ENCODE assay signal across 22 cellular contexts in genomic region chr16:80652441-80652840, GRCh38.
DNase-seq lines count a peak whose midpoint lies in the region; TF ChIP-seq lines count a peak whose summit lies in the region.
"Had no signal": no experiment of that assay in that cellular context is flagged by ENCODE, and none has a peak within 500 bp of the region (broad histone marks: within the 10 kb centered on the region; RNA-seq: fewer than 3 reads in every experiment).

No MANE protein-coding gene starts in this region.

- no peak for TF ChIP-seq CTCF in 22Rv1 (IDR thresholded peaks at IDR 0.05)

- DNase-seq in NCI-H510A treated with DMSO at 0.1 percent for 48 hours (lab: John Stamatoyannopoulos, UW) (peak; percentile 1), NCI-H510A (lab: John Stamatoyannopoulos, UW) (no peak), left kidney (ENCODE audit: low read depth, low spot score) (peak; percentile 94), NCI-H1048 (lab: John Stamatoyannopoulos, UW) (no peak)
- DNase-seq in central memory CD4-positive, alpha-beta T cell, result no peak
- DNase-seq: 8988T; ACHN; BE2C; C1 segment of cervical spinal cord; CD4-positive, alpha-beta memory T cell; CD4-positive, CD25-positive, alpha-beta regulatory T cell; CD8-positive, alpha-beta memory T cell; COR-L47; DMS 273 treated with DMSO at 0.1 percent for 48 hours; DMS153; DMS53; DMS79; DND-41; EL; GDM1 had no signal

- peak overlapping the region; percentile 94 for H3K27ac ChIP-seq in 22Rv1
- H3K27ac ChIP-seq: BLaER1 had no signal

Comparison
In these comparisons a context has a peak if more than half of its experiments do, and no peak if none do; other contexts are left out.
1. DNase-seq: peak in NCI-H510A treated with DMSO at 0.1 percent for 48 hours (single experiment) and left kidney (single experiment); none in NCI-H510A (single experiment), central memory CD4-positive, alpha-beta T cell (single experiment) and NCI-H1048 (single experiment).